26 cellular contexts compared by ENCODE assay signal in the genomic region with DNA sequence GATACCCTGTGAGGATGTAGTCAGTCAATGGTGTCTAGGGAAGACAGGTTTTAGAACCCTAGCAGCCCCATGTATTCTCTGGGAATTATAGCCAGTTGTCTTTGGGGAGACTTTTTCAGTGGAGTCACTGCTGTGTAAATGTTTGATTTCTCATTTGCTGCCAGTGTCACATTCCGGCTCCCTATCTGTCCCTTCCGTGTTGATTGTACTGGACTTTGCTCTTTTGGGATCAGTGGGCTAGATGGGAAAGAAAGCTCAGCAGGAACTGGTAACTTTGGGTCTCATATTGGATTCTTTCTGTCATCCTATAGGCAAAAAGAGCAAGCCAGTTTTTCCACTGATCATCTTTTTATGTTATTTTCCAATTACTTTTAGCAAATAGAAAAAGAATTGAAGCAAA.
"Had no signal": no experiment of that assay in that cellular context is flagged by ENCODE, and none has a peak within 500 bp of the region (broad histone marks: within the 10 kb centered on the region; RNA-seq: fewer than 3 reads in every experiment).

No MANE protein-coding gene starts in this region.

- ATAC-seq: activated CD8-positive, alpha-beta memory T cell treated with anti-CD3 and anti-CD28 coated beads, Interleukin-2, amount 10 ng/mL, durations not matched to agents 7 days and 5 days; K562; PC-3; T-helper 17 cell; WTC11 had no signal

- H3K27ac Mint-ChIP-seq: activated CD4-positive, alpha-beta T cell treated with anti-CD3 and anti-CD28 coated beads, Interleukin-2, amount 10 ng/mL, durations not matched to agents 24 days and 14 days; activated CD8-positive, alpha-beta memory T cell treated with anti-CD3 and anti-CD28 coated beads, Interleukin-2, amount 10 ng/mL, durations not matched to agents 7 days and 5 days; activated naive CD4-positive, alpha-beta T cell treated with anti-CD3 and anti-CD28 coated beads, Interleukin-2, amount 50 U/mL, for 24 hours; activated T-cell treated with anti-CD3 and anti-CD28 coated beads, Interleukin-2, amount 50 U/mL, for 24 hours; activated T-helper 1 cell treated with anti-CD3 and anti-CD28 coated beads, Interleukin-12 subunit alpha, Interleukin-12 subunit beta, Interleukin-2, Interleukin-4 antibody, amounts not matched to agents 30 ng/mL and 10 ng/mL and 1 ng/mL, durations not matched to agents 14 hours and 24 hours and 36 hours; T-helper 17 cell; WTC11 had no signal

- H3K4me1 Mint-ChIP-seq: activated naive CD4-positive, alpha-beta T cell treated with anti-CD3 and anti-CD28 coated beads, Interleukin-2, amount 50 U/mL, for 24 hours; WTC11 had no signal

- H3K4me3 Mint-ChIP-seq: activated CD4-positive, alpha-beta T cell treated with anti-CD3 and anti-CD28 coated beads, Interleukin-2, amount 10 ng/mL, durations not matched to agents 24 days and 14 days; activated CD8-positive, alpha-beta memory T cell treated with anti-CD3 and anti-CD28 coated beads, Interleukin-2, amount 10 ng/mL, durations not matched to agents 7 days and 5 days; activated naive CD4-positive, alpha-beta T cell treated with anti-CD3 and anti-CD28 coated beads, Interleukin-2, amount 50 U/mL, for 24 hours; activated T-cell treated with anti-CD3 and anti-CD28 coated beads, Interleukin-2, amount 50 U/mL, for 24 hours; activated T-helper 1 cell treated with anti-CD3 and anti-CD28 coated beads, Interleukin-12 subunit alpha, Interleukin-12 subunit beta, Interleukin-2, Interleukin-4 antibody, amounts not matched to agents 30 ng/mL and 10 ng/mL and 1 ng/mL, durations not matched to agents 14 hours and 24 hours and 36 hours; T-helper 17 cell; WTC11 had no signal

- H3K9me3 Mint-ChIP-seq: activated CD4-positive, alpha-beta T cell treated with anti-CD3 and anti-CD28 coated beads, Interleukin-2, amount 10 ng/mL, durations not matched to agents 24 days and 14 days; activated naive CD4-positive, alpha-beta T cell treated with anti-CD3 and anti-CD28 coated beads, Interleukin-2, amount 50 U/mL, for 24 hours; activated T-cell treated with anti-CD3 and anti-CD28 coated beads, Interleukin-2, amount 50 U/mL, for 24 hours; WTC11 had no signal

- FAIRE-seq: bronchial epithelial cell, K562, RCC 7860 had no signal

- H3K4me3 ChIP-seq: K562 had no signal

- H3K27me3 Mint-ChIP-seq: activated CD4-positive, alpha-beta T cell treated with anti-CD3 and anti-CD28 coated beads, Interleukin-2, amount 10 ng/mL, durations not matched to agents 24 days and 14 days; activated CD8-positive, alpha-beta memory T cell treated with anti-CD3 and anti-CD28 coated beads, Interleukin-2, amount 10 ng/mL, durations not matched to agents 7 days and 5 days; activated naive CD4-positive, alpha-beta T cell treated with anti-CD3 and anti-CD28 coated beads, Interleukin-2, amount 50 U/mL, for 24 hours; activated T-cell treated with anti-CD3 and anti-CD28 coated beads, Interleukin-2, amount 50 U/mL, for 24 hours; T-helper 17 cell had no signal

- DNase-seq: activated CD4-positive, alpha-beta T cell treated with anti-CD3 and anti-CD28 coated beads for 1 hour; activated CD4-positive, alpha-beta T cell treated with anti-CD3 and anti-CD28 coated beads, Interleukin-2, amount 10 ng/mL, durations not matched to agents 24 days and 14 days; activated CD4-positive, alpha-beta T cell treated with anti-CD3 and anti-CD28 coated beads, Interleukin-2, amount 50 U/mL, for 48 hours; activated CD8-positive, alpha-beta memory T cell treated with anti-CD3 and anti-CD28 coated beads, Interleukin-2, amount 10 ng/mL, durations not matched to agents 7 days and 5 days; activated effector memory CD4-positive, alpha-beta T cell treated with Interleukin-2 at 50 U/mL for 16 hours; activated naive CD4-positive, alpha-beta T cell; activated T-cell treated with anti-CD3 and anti-CD28 coated beads, Interleukin-2, amount 50 U/mL, for 24 hours; aorta; Karpas-422; MM.1S; NCI-H1105; NCI-H1436 treated with DMSO at 0.1 percent for 48 hours; NCI-H187; NCI-H2081; NCI-H446; NCI-H524; SHP77 treated with DMSO at 0.1 percent for 48 hours; T-helper 17 cell; T-helper 9 cell had no signal
